In genomic region chr1:231418101-231418740, GRCh38 we compare ENCODE assay signal across 1 cellular context.
TF ChIP-seq lines count a peak whose summit lies in the region.

No MANE protein-coding gene starts in this region.

TF ChIP-seq in HEK293, 187 proteins besides CTCF, POLR2A, EP300 and RAD21 (continued from another document and continues in another):
- TF ChIP-seq ZNF830 (tag by site-specific recombination; IDR thresholded peaks at IDR 0.05; ENCODE audit: low read depth): no peak
- no peak for TF ChIP-seq MEIS1 (CRISPR knock-in tag; IDR thresholded peaks at IDR 0.05; ENCODE audit: borderline replicate concordance)
- no peak for TF ChIP-seq ZNF202 (tag by site-specific recombination; IDR thresholded peaks at IDR 0.05; ENCODE audit: borderline replicate concordance)
- TF ChIP-seq ZNF146 (tag by site-specific recombination; IDR thresholded peaks at IDR 0.05): 0 out of 2 replicates have a peak, but pooled peaks have one; percentile 7
- TF ChIP-seq ZNF18 (tag by site-specific recombination; IDR thresholded peaks at IDR 0.05): peak; percentile 88
- no peak for TF ChIP-seq ZNF114 (tag by site-specific recombination; IDR thresholded peaks at IDR 0.05)
- TF ChIP-seq YY1 (tag by site-specific recombination; IDR thresholded peaks at IDR 0.05): no peak
- TF ChIP-seq ZNF785 (tag by site-specific recombination; IDR thresholded peaks at IDR 0.05): no peak
- peak; percentile 39 for TF ChIP-seq ZNF510 (tag by site-specific recombination; IDR thresholded peaks at IDR 0.05; ENCODE audit: insufficient replicate concordance)
- TF ChIP-seq, protein P1, sequence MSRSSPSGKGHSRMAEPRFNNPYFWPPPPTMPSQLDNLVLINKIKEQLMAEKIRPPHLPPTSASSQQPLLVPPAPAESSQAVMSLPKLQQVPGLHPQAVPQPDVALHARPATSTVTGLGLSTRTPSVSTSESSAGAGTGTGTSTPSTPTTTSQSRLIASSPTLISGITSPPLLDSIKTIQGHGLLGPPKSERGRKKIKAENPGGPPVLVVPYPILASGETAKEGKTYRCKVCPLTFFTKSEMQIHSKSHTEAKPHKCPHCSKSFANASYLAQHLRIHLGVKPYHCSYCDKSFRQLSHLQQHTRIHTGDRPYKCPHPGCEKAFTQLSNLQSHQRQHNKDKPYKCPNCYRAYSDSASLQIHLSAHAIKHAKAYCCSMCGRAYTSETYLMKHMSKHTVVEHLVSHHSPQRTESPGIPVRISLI (tag by site-specific recombination; IDR thresholded peaks at IDR 0.05): peak; percentile 75; the same call in 1 of the 2 replicates
- 0 out of 2 replicates have a peak, but pooled peaks have one; percentile 35 for TF ChIP-seq ZNF2 (tag by site-specific recombination; IDR thresholded peaks at IDR 0.05)
- TF ChIP-seq REPIN1 (tag by site-specific recombination; IDR thresholded peaks at IDR 0.05; ENCODE audit: low read depth): peak; percentile 68; the same call in 1 of the 2 replicates
- no peak for TF ChIP-seq ZNF747 (tag by site-specific recombination; IDR thresholded peaks at IDR 0.05)
- peak; percentile 35; the same call in 1 of the 2 replicates for TF ChIP-seq ZNF792 (tag by site-specific recombination; IDR thresholded peaks at IDR 0.05)
- no peak for TF ChIP-seq ZNF266 (tag by site-specific recombination; IDR thresholded peaks at IDR 0.05; ENCODE audit: low read depth)
- TF ChIP-seq, protein P2, sequence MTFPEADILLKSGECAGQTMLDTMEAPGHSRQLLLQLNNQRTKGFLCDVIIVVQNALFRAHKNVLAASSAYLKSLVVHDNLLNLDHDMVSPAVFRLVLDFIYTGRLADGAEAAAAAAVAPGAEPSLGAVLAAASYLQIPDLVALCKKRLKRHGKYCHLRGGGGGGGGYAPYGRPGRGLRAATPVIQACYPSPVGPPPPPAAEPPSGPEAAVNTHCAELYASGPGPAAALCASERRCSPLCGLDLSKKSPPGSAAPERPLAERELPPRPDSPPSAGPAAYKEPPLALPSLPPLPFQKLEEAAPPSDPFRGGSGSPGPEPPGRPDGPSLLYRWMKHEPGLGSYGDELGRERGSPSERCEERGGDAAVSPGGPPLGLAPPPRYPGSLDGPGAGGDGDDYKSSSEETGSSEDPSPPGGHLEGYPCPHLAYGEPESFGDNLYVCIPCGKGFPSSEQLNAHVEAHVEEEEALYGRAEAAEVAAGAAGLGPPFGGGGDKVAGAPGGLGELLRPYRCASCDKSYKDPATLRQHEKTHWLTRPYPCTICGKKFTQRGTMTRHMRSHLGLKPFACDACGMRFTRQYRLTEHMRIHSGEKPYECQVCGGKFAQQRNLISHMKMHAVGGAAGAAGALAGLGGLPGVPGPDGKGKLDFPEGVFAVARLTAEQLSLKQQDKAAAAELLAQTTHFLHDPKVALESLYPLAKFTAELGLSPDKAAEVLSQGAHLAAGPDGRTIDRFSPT (tag by site-specific recombination; IDR thresholded peaks at IDR 0.05): peak; percentile 71
- peak; percentile 66; the same call in 1 of the 2 replicates for TF ChIP-seq KLF16 (tag by site-specific recombination; IDR thresholded peaks at IDR 0.05)
- 0 out of 2 replicates have a peak, but pooled peaks have one; percentile 11 for TF ChIP-seq ZNF341 (tag by site-specific recombination; IDR thresholded peaks at IDR 0.05; ENCODE audit: low read depth)
- no peak for TF ChIP-seq ZFP69B (tag by site-specific recombination; IDR thresholded peaks at IDR 0.05)
- TF ChIP-seq IKZF3 (tag by site-specific recombination; IDR thresholded peaks at IDR 0.05): no peak
- TF ChIP-seq ZNF175 (tag by site-specific recombination; IDR thresholded peaks at IDR 0.05): no peak
- no peak for TF ChIP-seq SALL2 (tag by site-specific recombination; IDR thresholded peaks at IDR 0.05; ENCODE audit: borderline replicate concordance)
- 0 out of 2 replicates have a peak, but pooled peaks have one; percentile 70 for TF ChIP-seq ZNF837 (tag by site-specific recombination; IDR thresholded peaks at IDR 0.05)
- peak; percentile 35 for TF ChIP-seq ZNF529 (tag by site-specific recombination; IDR thresholded peaks at IDR 0.05; ENCODE audit: insufficient replicate concordance)
- no peak for TF ChIP-seq ZNF398 (tag by site-specific recombination; IDR thresholded peaks at IDR 0.05)
- TF ChIP-seq ZBTB48 (tag by site-specific recombination; IDR thresholded peaks at IDR 0.05): no peak
- no peak for TF ChIP-seq ZNF140 (tag by site-specific recombination; IDR thresholded peaks at IDR 0.05)
- peak; percentile 11; the same call in 1 of the 2 replicates for TF ChIP-seq ZBTB17 (tag by site-specific recombination; IDR thresholded peaks at IDR 0.05)
- TF ChIP-seq GLIS2 (tag by site-specific recombination; IDR thresholded peaks at IDR 0.05): no peak
- no peak for TF ChIP-seq ZFP37 (tag by site-specific recombination; IDR thresholded peaks at IDR 0.05)
- TF ChIP-seq ZNF610 (tag by site-specific recombination; IDR thresholded peaks at IDR 0.05; ENCODE audit: borderline replicate concordance): peak; percentile 63; the same call in 1 of the 2 replicates
- TF ChIP-seq ZNF24 (tag by site-specific recombination; IDR thresholded peaks at IDR 0.05): no peak
- TF ChIP-seq ZNF555 (tag by site-specific recombination; conservative IDR thresholded peaks at IDR 0.05): no peak
- no peak for TF ChIP-seq ZNF777 (tag by site-specific recombination; IDR thresholded peaks at IDR 0.05; ENCODE audit: borderline replicate concordance)
- TF ChIP-seq, protein P3, sequence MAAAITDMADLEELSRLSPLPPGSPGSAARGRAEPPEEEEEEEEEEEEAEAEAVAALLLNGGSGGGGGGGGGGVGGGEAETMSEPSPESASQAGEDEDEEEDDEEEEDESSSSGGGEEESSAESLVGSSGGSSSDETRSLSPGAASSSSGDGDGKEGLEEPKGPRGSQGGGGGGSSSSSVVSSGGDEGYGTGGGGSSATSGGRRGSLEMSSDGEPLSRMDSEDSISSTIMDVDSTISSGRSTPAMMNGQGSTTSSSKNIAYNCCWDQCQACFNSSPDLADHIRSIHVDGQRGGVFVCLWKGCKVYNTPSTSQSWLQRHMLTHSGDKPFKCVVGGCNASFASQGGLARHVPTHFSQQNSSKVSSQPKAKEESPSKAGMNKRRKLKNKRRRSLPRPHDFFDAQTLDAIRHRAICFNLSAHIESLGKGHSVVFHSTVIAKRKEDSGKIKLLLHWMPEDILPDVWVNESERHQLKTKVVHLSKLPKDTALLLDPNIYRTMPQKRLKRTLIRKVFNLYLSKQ (tag by site-specific recombination; IDR thresholded peaks at IDR 0.05; ENCODE audit: borderline replicate concordance): no peak
- no peak for TF ChIP-seq ZNF23 (tag by site-specific recombination; IDR thresholded peaks at IDR 0.05; ENCODE audit: borderline replicate concordance)
- TF ChIP-seq HOXD13 (CRISPR knock-in tag; IDR thresholded peaks at IDR 0.05; ENCODE audit: borderline replicate concordance): peak; percentile 44; the same call in 1 of the 2 replicates
- TF ChIP-seq ZNF768 (tag by site-specific recombination; IDR thresholded peaks at IDR 0.05): no peak
- TF ChIP-seq ZNF169 (tag by site-specific recombination; IDR thresholded peaks at IDR 0.05): no peak
- TF ChIP-seq ZBTB26 (tag by site-specific recombination; optimal IDR thresholded peaks at IDR 0.05): no peak
- TF ChIP-seq ZIC2 (tag by site-specific recombination; IDR thresholded peaks at IDR 0.05): no peak
- TF ChIP-seq ZNF214 (tag by site-specific recombination; IDR thresholded peaks at IDR 0.05; ENCODE audit: borderline replicate concordance): 0 out of 2 replicates have a peak, but pooled peaks have one; percentile 52
- TF ChIP-seq ZNF501 (tag by site-specific recombination; IDR thresholded peaks at IDR 0.05): peak; percentile 34; the same call in 1 of the 2 replicates
- TF ChIP-seq, protein P4, sequence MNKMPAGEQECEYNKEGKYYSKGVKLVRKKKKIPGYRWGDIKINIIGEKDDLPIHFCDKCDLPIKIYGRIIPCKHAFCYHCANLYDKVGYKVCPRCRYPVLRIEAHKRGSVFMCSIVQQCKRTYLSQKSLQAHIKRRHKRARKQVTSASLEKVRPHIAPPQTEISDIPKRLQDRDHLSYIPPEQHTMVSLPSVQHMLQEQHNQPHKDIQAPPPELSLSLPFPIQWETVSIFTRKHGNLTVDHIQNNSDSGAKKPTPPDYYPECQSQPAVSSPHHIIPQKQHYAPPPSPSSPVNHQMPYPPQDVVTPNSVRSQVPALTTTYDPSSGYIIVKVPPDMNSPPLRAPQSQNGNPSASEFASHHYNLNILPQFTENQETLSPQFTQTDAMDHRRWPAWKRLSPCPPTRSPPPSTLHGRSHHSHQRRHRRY (tag by site-specific recombination; IDR thresholded peaks at IDR 0.05): no peak
- TF ChIP-seq ZSCAN18 (tag by site-specific recombination; IDR thresholded peaks at IDR 0.05): no peak
- TF ChIP-seq ZNF677 (tag by site-specific recombination; IDR thresholded peaks at IDR 0.05): no peak
- TF ChIP-seq ZNF394 (tag by site-specific recombination; IDR thresholded peaks at IDR 0.05; ENCODE audit: borderline replicate concordance): peak; percentile 25; the same call in 1 of the 2 replicates
- TF ChIP-seq ZBTB6 (tag by site-specific recombination; IDR thresholded peaks at IDR 0.05): no peak
- TF ChIP-seq, protein P5, sequence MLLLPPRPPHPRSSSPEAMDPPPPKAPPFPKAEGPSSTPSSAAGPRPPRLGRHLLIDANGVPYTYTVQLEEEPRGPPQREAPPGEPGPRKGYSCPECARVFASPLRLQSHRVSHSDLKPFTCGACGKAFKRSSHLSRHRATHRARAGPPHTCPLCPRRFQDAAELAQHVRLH (tag by site-specific recombination; IDR thresholded peaks at IDR 0.05): peak; percentile 98
- peak; percentile 54; the same call in 1 of the 2 replicates for TF ChIP-seq ZNF184 (tag by site-specific recombination; IDR thresholded peaks at IDR 0.05)
- peak; percentile 63; the same call in 1 of the 2 replicates for TF ChIP-seq ZNF600 (tag by site-specific recombination; IDR thresholded peaks at IDR 0.05)
- TF ChIP-seq, protein P6, sequence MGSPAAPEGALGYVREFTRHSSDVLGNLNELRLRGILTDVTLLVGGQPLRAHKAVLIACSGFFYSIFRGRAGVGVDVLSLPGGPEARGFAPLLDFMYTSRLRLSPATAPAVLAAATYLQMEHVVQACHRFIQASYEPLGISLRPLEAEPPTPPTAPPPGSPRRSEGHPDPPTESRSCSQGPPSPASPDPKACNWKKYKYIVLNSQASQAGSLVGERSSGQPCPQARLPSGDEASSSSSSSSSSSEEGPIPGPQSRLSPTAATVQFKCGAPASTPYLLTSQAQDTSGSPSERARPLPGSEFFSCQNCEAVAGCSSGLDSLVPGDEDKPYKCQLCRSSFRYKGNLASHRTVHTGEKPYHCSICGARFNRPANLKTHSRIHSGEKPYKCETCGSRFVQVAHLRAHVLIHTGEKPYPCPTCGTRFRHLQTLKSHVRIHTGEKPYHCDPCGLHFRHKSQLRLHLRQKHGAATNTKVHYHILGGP (tag by site-specific recombination; IDR thresholded peaks at IDR 0.05): no peak
- TF ChIP-seq ZNF585B (tag by site-specific recombination; IDR thresholded peaks at IDR 0.05): no peak
- TF ChIP-seq GLI4 (tag by site-specific recombination; IDR thresholded peaks at IDR 0.05): no peak
- no peak for TF ChIP-seq ZNF37A (tag by site-specific recombination; IDR thresholded peaks at IDR 0.05)
- peak; percentile 87 for TF ChIP-seq SCRT1 (tag by site-specific recombination; IDR thresholded peaks at IDR 0.05; ENCODE audit: borderline replicate concordance)
